In genomic region chrX:24796204-24796603, GRCh38 we compare ENCODE assay signal across 18 cellular contexts.
"Had no signal": no experiment of that assay in that cellular context is flagged by ENCODE, and none has a peak within 500 bp of the region (broad histone marks: within the 10 kb centered on the region; RNA-seq: fewer than 3 reads in every experiment).

No MANE protein-coding gene starts in this region.

- DNase-seq: effector CD4-positive, alpha-beta T cell; endodermal cell; erythroblast; foreskin melanocyte; head of caudate nucleus; kidney; left cardiac atrium; left ventricle myocardium inferior; lower lobe of right lung; naive B cell; occipital lobe; pancreas; right cardiac atrium; stimulated activated CD4-positive, alpha-beta T cell treated with anti-CD3 and anti-CD28 coated beads, Interleukin-4, amount 100 ng/mL, for 1 hour; stimulated activated CD8-positive, alpha-beta memory T cell treated with anti-CD3 and anti-CD28 coated beads, Interleukin-4, amount 100 ng/mL, for 48 hours; stimulated activated naive CD8-positive, alpha-beta T cell treated with anti-CD3 and anti-CD28 coated beads, Interleukin-15, Interleukin-2, amounts not matched to agents 100 U/mL and 50 U/mL, for 24 hours; thyroid gland had no signal

- ATAC-seq: left cardiac atrium; lower lobe of right lung; pancreas; right cardiac atrium; stimulated activated effector memory CD8-positive, alpha-beta T cell treated with anti-CD3 and anti-CD28 coated beads, Interleukin-12 subunit alpha, Interleukin-12 subunit beta, amount 100 ng/mL, for 72 hours; stimulated activated naive CD8-positive, alpha-beta T cell treated with anti-CD3 and anti-CD28 coated beads, Interleukin-15, Interleukin-2, amounts not matched to agents 100 U/mL and 50 U/mL, for 24 hours had no signal
